ENCODE assay signal across 8 cellular contexts in the genomic region with DNA sequence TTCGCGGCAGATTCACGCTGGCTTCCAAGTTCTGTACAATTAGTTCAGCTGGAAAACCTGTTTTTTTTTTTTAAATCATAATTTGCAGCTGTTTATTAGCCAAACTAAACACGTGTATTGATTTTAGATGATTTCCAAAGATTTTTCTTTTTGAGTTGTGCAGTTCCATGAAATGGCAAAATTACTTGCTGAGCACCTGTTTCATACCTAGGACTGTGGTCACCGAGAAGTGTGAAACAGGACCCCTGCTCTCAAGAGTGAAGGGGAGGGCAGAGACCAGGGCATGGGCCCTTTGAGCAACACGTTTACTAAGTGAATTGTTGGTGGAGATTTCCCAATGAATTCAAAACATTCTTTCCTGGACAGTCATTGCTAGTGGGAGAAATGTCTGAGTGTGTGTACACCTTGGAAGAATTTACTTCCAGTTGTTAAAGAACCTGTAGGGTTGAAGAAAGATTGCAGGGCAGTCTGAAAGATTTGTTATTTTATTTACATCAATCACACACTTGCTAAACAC. TPM values are rescaled to one million over a fixed set of nuclear protein-coding genes. Genes with fewer than 3 reads are reported as not detected.
DNase-seq lines count a peak whose midpoint lies in the region; ATAC-seq and TF ChIP-seq lines count a peak whose summit lies in the region.

No MANE protein-coding gene starts in this region.

- no peak overlapping the region for H2BK12ac ChIP-seq in H9 (ENCODE audit: insufficient read length, low read depth, low read length)

- no peaks in the 10 kb centered on the region; a peak in 1 of 5 replicates for H3K9me3 Mint-ChIP-seq in H9

- H3T11ph ChIP-seq in H9 (ENCODE audit: low read length), result no peak overlapping the region

- no peak overlapping the region for H3K4ac ChIP-seq in H9 (ENCODE audit: low read depth, low read length)

- H4K8ac ChIP-seq in H9 (replicated peaks; ENCODE audit: insufficient read length, low read depth, low read length), result no peak overlapping the region

- peak overlapping the region; percentile 73 to 82 for H3K4me3 Mint-ChIP-seq in H9

- H3K9ac ChIP-seq in H9 (ENCODE audit: extremely low read depth, insufficient read length, low read length), result peak overlapping the region; percentile 61

- peaks cover 10% of the 10 kb centered on the region for H3K23me2 ChIP-seq in H9 (ENCODE audit: insufficient read length, low read depth, low read length, poor library complexity, severe bottlenecking)

- H3K27ac Mint-ChIP-seq in H9, result peak overlapping the region in 1 of 3 experiments; percentile 49; a peak in 2 of 7 replicates

- H3K27me3 ChIP-seq in ACC112 (ENCODE audit: insufficient read depth, low read length) (no peaks in the 10 kb centered on the region), H9 (ENCODE audit: insufficient read depth, low read length) (no peaks in the 10 kb centered on the region), gastroesophageal sphincter (no peaks in the 10 kb centered on the region)

- H2AFZ ChIP-seq in ACC112 (ENCODE audit: low read length, unreplicated experiment), result peak overlapping the region; percentile 58
- H2AFZ ChIP-seq in H9 (ENCODE audit: low read length), result no peak overlapping the region

- TF ChIP-seq POLR2A in gastroesophageal sphincter (IDR thresholded peaks at IDR 0.05), result no peak

- no peak overlapping the region for H3K56ac ChIP-seq in H9 (ENCODE audit: insufficient read length, low read depth, low read length)

- no peak overlapping the region for H3K23ac ChIP-seq in H9 (ENCODE audit: insufficient read length, low read depth, low read length)

- no peak overlapping the region for H2AK5ac ChIP-seq in H9 (ENCODE audit: insufficient read length, low read length)

- H3K4me2 ChIP-seq in H9 (ENCODE audit: insufficient read depth, insufficient read length, low read length), result peak overlapping the region; percentile 68

- no peaks in the 10 kb centered on the region for H3K79me1 ChIP-seq in H9 (ENCODE audit: insufficient read depth, low read depth, low read length, poor library complexity, severe bottlenecking)

- H3K36me3 ChIP-seq in ACC112 (ENCODE audit: insufficient read depth, low read length) (no peaks in the 10 kb centered on the region), gastroesophageal sphincter (no peaks in the 10 kb centered on the region)

- no peaks in the 10 kb centered on the region for H4K20me1 ChIP-seq in H9 (ENCODE audit: control insufficient read depth, insufficient read depth, insufficient read length)

- H2BK15ac ChIP-seq in H9 (ENCODE audit: low read depth, low read length), result no peak overlapping the region

- DNase-seq in H9 (no peak), retinal pigment epithelial cell (ENCODE audit: low read depth) (no peak), Ammon's horn (ENCODE audit: low spot score) (no peak), AML-193 (lab: John Stamatoyannopoulos, UW) (no peak)
- DNase-seq in stimulated activated CD8-positive, alpha-beta memory T cell treated with anti-CD3 and anti-CD28 coated beads, Interleukin-4, amount 100 ng/mL, for 48 hours, result no peak

- H2BK5ac ChIP-seq in H9 (ENCODE audit: insufficient read length, low read length), result no peak overlapping the region

- H4K91ac ChIP-seq in H9 (ENCODE audit: insufficient read length, low read depth, low read length), result no peak overlapping the region

- no peak for TF ChIP-seq EP300 in gastroesophageal sphincter (IDR thresholded peaks at IDR 0.05)

- TF ChIP-seq CTCF in H9 (conservative IDR thresholded peaks at IDR 0.05) (no peak), WI38 (IDR thresholded peaks at IDR 0.05; ENCODE audit: low read depth, low read length) (no peak), gastroesophageal sphincter (IDR thresholded peaks at IDR 0.05) (no peak), retinal pigment epithelial cell (conservative IDR thresholded peaks at IDR 0.05; ENCODE audit: low read depth, low read length) (no peak)

- H3K36me3 Mint-ChIP-seq in H9 (ENCODE audit: insufficient read depth in 1 of 3, low read depth in 3 of 3), result peaks cover 0 to 4% (median 0%) of the 10 kb centered on the region in 3 experiments; a peak in 1 of 7 replicates

- peaks cover 29 to 31% of the 10 kb centered on the region in 2 experiments for H3K4me1 Mint-ChIP-seq in H9

- peaks cover 16% of the 10 kb centered on the region for H3K27me3 Mint-ChIP-seq in H9 (ENCODE audit: low read depth)

- H3K4me3 ChIP-seq in ACC112 (ENCODE audit: low read depth, low read length), result peak overlapping the region; percentile 88
- H3K4me3 ChIP-seq in WI38 (ENCODE audit: low read depth, low read length), result peak overlapping the region; percentile 82
- peak overlapping the region; percentile 97 to 99 for H3K4me3 ChIP-seq in gastroesophageal sphincter
- H3K4me3 ChIP-seq in retinal pigment epithelial cell (ENCODE audit: low read length), result peak overlapping the region; percentile 61

- no peak overlapping the region for H2BK120ac ChIP-seq in H9 (ENCODE audit: low read depth, low read length, poor library complexity, severe bottlenecking)

- H4K5ac ChIP-seq in H9 (ENCODE audit: insufficient read length, low read depth, low read length), result no peak overlapping the region

- H3K9me3 ChIP-seq in H9 (ENCODE audit: control insufficient read depth, low read depth, low read length) (no peaks in the 10 kb centered on the region), gastroesophageal sphincter (no peaks in the 10 kb centered on the region)

- H3K79me2 ChIP-seq in ACC112 (ENCODE audit: control insufficient read depth, insufficient read depth, low read length, unreplicated experiment) (peaks cover 29% of the 10 kb centered on the region), H9 (ENCODE audit: insufficient read depth, low read length) (no peaks in the 10 kb centered on the region)

- H2BK20ac ChIP-seq in H9 (ENCODE audit: low read depth, low read length, poor library complexity, severe bottlenecking), result no peak overlapping the region

- WGBS in H9 (ENCODE audit: extremely low coverage, insufficient read length, low lambda C conversion rate), result no CpG with 5 or more reads among the region's 6 CpGs
- WGBS in gastroesophageal sphincter (ENCODE audit: low coverage in 1 of 2), 2 donors, result 1 to 3% methylated on average over 5 of the region's 6 CpGs

- peak; percentile 44 for ATAC-seq in gastroesophageal sphincter

- no peak overlapping the region for H3K18ac ChIP-seq in H9 (ENCODE audit: insufficient read length, low read depth, low read length)

- H3K14ac ChIP-seq in H9 (ENCODE audit: insufficient read depth, low read length), result peak overlapping the region; percentile 94

- peak overlapping the region; percentile 68 for H3K27ac ChIP-seq in ACC112 (ENCODE audit: low read depth, low read length)
- no peak overlapping the region for H3K27ac ChIP-seq in H9 (ENCODE audit: insufficient read length, low read depth, low read length)
- H3K27ac ChIP-seq in gastroesophageal sphincter, result peak overlapping the region; percentile 91 to 98 (median 93)

- peaks cover 21% of the 10 kb centered on the region for H3K4me1 ChIP-seq in ACC112 (ENCODE audit: control insufficient read depth, insufficient read depth, low read length, unreplicated experiment)
- H3K4me1 ChIP-seq in H9 (ENCODE audit: insufficient read depth, low read length), result peaks cover 7% of the 10 kb centered on the region
- peaks cover 0 to 37% (median 0%) of the 10 kb centered on the region in 3 donors for H3K4me1 ChIP-seq in gastroesophageal sphincter

RNA-seq across cellular contexts. Expression of gene SNX24, which starts 0.7 kb away (rescaled TPM):
- total RNA-seq in H9 (2021) (13.0 and 13.9 TPM in 2 replicates), gastroesophageal sphincter (10 to 100 TPM; 10.1 to 33.6 (median 14.8) TPM)
